Comparison of ENCODE assay signal across 8 cellular contexts in genomic region chr1:3610823-3611169, GRCh38. TPM values are rescaled to one million over a fixed set of nuclear protein-coding genes. Genes with fewer than 3 reads are reported as not detected.
DNase-seq lines count a peak whose midpoint lies in the region; ATAC-seq and TF ChIP-seq lines count a peak whose summit lies in the region.

No MANE protein-coding gene starts in this region.

- no peaks in the 10 kb centered on the region for H3K36me3 ChIP-seq in thoracic aorta

- TF ChIP-seq CTCF in astrocyte of the cerebellum (IDR thresholded peaks at IDR 0.05; ENCODE audit: low read depth, low read length, missing control alignments), result no peak
- no peak for TF ChIP-seq CTCF in thoracic aorta (IDR thresholded peaks at IDR 0.05)

- H3K4me1 Mint-ChIP-seq in activated T-cell treated with anti-CD3 and anti-CD28 coated beads, Interleukin-2, amount 50 U/mL, for 4 hours (ENCODE audit: low read depth), result peaks cover 6% of the 10 kb centered on the region
- peaks cover 9% of the 10 kb centered on the region for H3K4me1 Mint-ChIP-seq in memory B cell

- in situ Hi-C loops in astrocyte of the cerebellum (cut with HindIII; ENCODE audit: low sequenced_read_pairs), result no loop called here

- DNase-seq in activated T-cell treated with anti-CD3 and anti-CD28 coated beads, Interleukin-2, amount 50 U/mL, for 4 hours, result no peak
- DNase-seq in activated T-cell treated with anti-CD3 and anti-CD28 coated beads, Interleukin-2, amount 50 U/mL, for 1 hour, result no peak
- no peak for DNase-seq in astrocyte of the cerebellum (ENCODE audit: low read depth)
- no peak for DNase-seq in memory B cell (ENCODE audit: low spot score in 2 of 2)
- no peak for DNase-seq in thoracic aorta (ENCODE audit: low spot score)
- no peak for DNase-seq in activated CD8-positive, alpha-beta memory T cell treated with anti-CD3 and anti-CD28 coated beads for 24 hours
- DNase-seq in NOMO-1 (lab: John Stamatoyannopoulos, UW; ENCODE audit: unreplicated experiment in 2 of 2), result no peak
- no peak for DNase-seq in T-helper 1 cell

- H3K27ac ChIP-seq in thoracic aorta, result no peak overlapping the region

- H3K4me3 Mint-ChIP-seq in activated T-cell treated with anti-CD3 and anti-CD28 coated beads, Interleukin-2, amount 50 U/mL, for 4 hours, result peak overlapping the region; percentile 53
- H3K4me3 Mint-ChIP-seq in memory B cell, result peak overlapping the region; percentile 69

- no peak overlapping the region for H3K27ac Mint-ChIP-seq in memory B cell

- H3K9me3 Mint-ChIP-seq in activated T-cell treated with anti-CD3 and anti-CD28 coated beads, Interleukin-2, amount 50 U/mL, for 4 hours, result no peaks in the 10 kb centered on the region
- H3K9me3 Mint-ChIP-seq in memory B cell, result no peaks in the 10 kb centered on the region

- H3K36me3 Mint-ChIP-seq in activated T-cell treated with anti-CD3 and anti-CD28 coated beads, Interleukin-2, amount 50 U/mL, for 4 hours (ENCODE audit: insufficient read depth), result no peaks in the 10 kb centered on the region
- no peaks in the 10 kb centered on the region for H3K36me3 Mint-ChIP-seq in memory B cell

- H3K27me3 Mint-ChIP-seq in activated T-cell treated with anti-CD3 and anti-CD28 coated beads, Interleukin-2, amount 50 U/mL, for 4 hours (ENCODE audit: low read depth), result peaks cover 17% of the 10 kb centered on the region
- H3K27me3 Mint-ChIP-seq in memory B cell, result peaks cover 21% of the 10 kb centered on the region

- H3K4me3 ChIP-seq in astrocyte of the cerebellum (ENCODE audit: low read depth, low read length) (peak overlapping the region; percentile 33), thoracic aorta (peak overlapping the region; percentile 67)

- peaks cover 12 to 13% of the 10 kb centered on the region in 2 donors for H3K4me1 ChIP-seq in thoracic aorta (ENCODE audit: control insufficient read depth in 1 of 2, low read depth in 2 of 2)

- ATAC-seq in activated T-cell treated with anti-CD3 and anti-CD28 coated beads, Interleukin-2, amount 50 U/mL, for 4 hours, result no peak
- ATAC-seq in memory B cell (ENCODE audit: low read depth) (no peak), thoracic aorta (ENCODE audit: insufficient number of reproducible peaks, low FRiP score, low read depth) (no peak)

- no peaks in the 10 kb centered on the region for H3K27me3 ChIP-seq in thoracic aorta (replicated peaks; ENCODE audit: insufficient read depth)

- no peaks in the 10 kb centered on the region for H3K9me3 ChIP-seq in thoracic aorta

RNA-seq across cellular contexts. Expression of gene MEGF6, which starts 0.5 kb away (rescaled TPM):
- total RNA-seq in activated T-cell treated with anti-CD3 and anti-CD28 coated beads, Interleukin-2, amount 50 U/mL, for 4 hours, result under 1 TPM; 0.43 to 0.98 (median 0.84) TPM
- total RNA-seq in thoracic aorta, result 100 to 1,000 TPM; 273 to 304 TPM

RNA-seq across cellular contexts. Expression of gene TPRG1L, which starts 14.0 kb away (rescaled TPM):
- total RNA-seq in activated T-cell treated with anti-CD3 and anti-CD28 coated beads, Interleukin-2, amount 50 U/mL, for 4 hours, result 10 to 100 TPM; 15.0 to 17.6 (median 16.0) TPM
- 10 to 100 TPM; 27.4 to 37.6 TPM for total RNA-seq in thoracic aorta

RNA-seq across cellular contexts. Expression of gene WRAP73, which starts 39.1 kb away (rescaled TPM):
- total RNA-seq in activated T-cell treated with anti-CD3 and anti-CD28 coated beads, Interleukin-2, amount 50 U/mL, for 4 hours, result 10 to 100 TPM; 32.7 to 36.3 (median 34.5) TPM
- 10 to 100 TPM; 22.1 to 24.9 TPM for total RNA-seq in thoracic aorta

RNA-seq across cellular contexts. Expression of gene TP73, which starts 41.5 kb away (rescaled TPM):
- total RNA-seq in activated T-cell treated with anti-CD3 and anti-CD28 coated beads, Interleukin-2, amount 50 U/mL, for 4 hours, result under 1 TPM; 0.05 to 0.16 (median 0.08) TPM
- not detected for total RNA-seq in thoracic aorta

Comparison
In these comparisons a context has a peak if more than half of its experiments do, and no peak if none do; other contexts are left out.
1. RNA of gene MEGF6, which starts 0.5 kb away (total RNA-seq): 273 to 304 TPM in thoracic aorta; 0.43 to 0.98 TPM in activated T-cell treated with anti-CD3 and anti-CD28 coated beads, Interleukin-2, amount 50 U/mL, for 4 hours; every median in the first group is over 100 times any median in the second.